Comparison of ENCODE assay signal across 8 cellular contexts in the genomic region with DNA sequence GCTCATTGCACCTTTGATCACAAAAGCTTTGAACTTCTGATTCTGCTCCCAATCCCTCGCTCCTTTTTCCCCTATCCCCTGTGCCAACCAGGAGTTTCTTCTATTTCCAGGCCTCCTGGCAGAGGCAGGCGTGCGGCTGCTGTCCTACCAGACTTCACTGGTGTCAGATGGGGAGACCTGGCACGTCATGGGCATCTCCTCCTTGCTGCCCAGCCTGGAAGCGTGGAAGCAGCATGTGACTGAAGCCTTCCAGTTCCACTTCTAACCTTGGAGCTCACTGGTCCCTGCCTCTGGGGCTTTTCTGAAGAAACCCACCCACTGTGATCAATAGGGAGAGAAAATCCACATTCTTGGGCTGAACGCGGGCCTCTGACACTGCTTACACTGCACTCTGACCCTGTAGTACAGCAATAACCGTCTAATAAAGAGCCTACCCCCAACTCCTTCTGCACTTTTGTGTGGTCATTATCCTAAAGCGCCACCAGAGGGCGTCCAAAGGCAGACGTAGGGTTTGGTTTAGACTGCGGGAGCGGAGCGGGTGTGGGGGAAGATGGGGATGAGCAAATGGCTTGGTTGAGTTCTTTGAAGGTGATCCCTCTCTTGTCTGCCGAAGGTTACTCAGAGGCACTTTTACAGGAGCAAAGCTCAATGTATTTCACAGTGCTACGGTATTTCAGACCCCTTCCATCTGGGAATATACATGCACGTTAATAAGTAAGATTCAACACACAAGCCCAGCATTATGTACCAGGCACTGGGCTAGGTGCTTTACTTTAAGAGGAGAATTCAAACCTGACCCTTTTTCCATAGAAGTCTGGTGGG. TPM values are rescaled to one million over a fixed set of nuclear protein-coding genes. Genes with fewer than 3 reads are reported as not detected.
DNase-seq lines count a peak whose midpoint lies in the region; ATAC-seq and TF ChIP-seq lines count a peak whose summit lies in the region.

No MANE protein-coding gene starts in this region.

- H3K4me3 Mint-ChIP-seq in nephron, result no peak overlapping the region

- no peaks in the 10 kb centered on the region for H3K9me3 ChIP-seq in stomach

- intact Hi-C loops in stomach (cut with DNase I; ENCODE audit: low total_unique reads), result loop anchor here (10.0 kb wide), 1 partner anchor 61 kb away; no protein-coding TSS in a partner anchor

- H3K27me3 ChIP-seq in HL-60 (ENCODE audit: insufficient read depth, poor library complexity, severe bottlenecking), result no peaks in the 10 kb centered on the region
- no peaks in the 10 kb centered on the region for H3K27me3 ChIP-seq in stomach

- H3K4me3 ChIP-seq in HL-60 (replicated peaks; ENCODE audit: insufficient read depth, low read length) (no peak overlapping the region), stomach (no peak overlapping the region)

- TF ChIP-seq EP300 in stomach (IDR thresholded peaks at IDR 0.05), result no peak

- peak in 1 of 4 donors; percentile 6 for TF ChIP-seq POLR2A in stomach (IDR thresholded peaks at IDR 0.05)

- peak; percentile 84 for ATAC-seq in GM18868 (IDR thresholded peaks at IDR 0.05; ENCODE audit: unreplicated experiment)

- peaks cover 0 to 53% (median 21%) of the 10 kb centered on the region in 4 donors for H3K4me1 ChIP-seq in stomach

- H3K36me3 ChIP-seq in stomach, result peaks cover 0 to 50% (median 11%) of the 10 kb centered on the region in 4 donors

- TF ChIP-seq CTCF in HL-60 (IDR thresholded peaks at IDR 0.05; ENCODE audit: insufficient read depth, low read length) (peak; percentile 58), nephron (IDR thresholded peaks at IDR 0.05; ENCODE audit: unreplicated experiment in 3 of 3) (peak; percentile 82 to 90 (median 84)), stomach (IDR thresholded peaks at IDR 0.05) (peak in 5 of 7 experiments; percentile 67 to 79 (median 72))

- peaks cover 28% of the 10 kb centered on the region for H3K36me3 Mint-ChIP-seq in nephron (ENCODE audit: low read depth)

- no peaks in the 10 kb centered on the region for H3K9me3 Mint-ChIP-seq in nephron

- peaks cover 56% of the 10 kb centered on the region for H3K4me1 Mint-ChIP-seq in nephron

- 28 to 38% (median 28%) methylated on average over 16 to 17 of the region's 17 CpGs for WGBS in stomach, 5 donors

- no peak overlapping the region for H3K27ac ChIP-seq in HL-60 (replicated peaks)
- H3K27ac ChIP-seq in stomach, result peak overlapping the region in 2 of 5 donors; percentile 55 to 62

- H3K27ac Mint-ChIP-seq in nephron, result peak overlapping the region; percentile 46 to 74 (median 60)

- H3K27me3 Mint-ChIP-seq in nephron (ENCODE audit: low read depth), result no peaks in the 10 kb centered on the region

- peak; percentile 80 for DNase-seq in AG08396 (ENCODE audit: low spot score)
- DNase-seq in HL-60 (ENCODE audit: low read depth in 1 of 2, low spot score in 1 of 2), result peak; percentile 47 to 63
- peak; percentile 63 for DNase-seq in NOMO-1 treated with DMSO at 0.1 percent for 48 hours (lab: John Stamatoyannopoulos, UW; ENCODE audit: unreplicated experiment)
- peak; percentile 75 for DNase-seq in activated CD8-positive, alpha-beta memory T cell treated with anti-CD3 and anti-CD28 coated beads, Interleukin-2, amount 50 U/mL, for 48 hours
- DNase-seq in fibroblast of gingiva (ENCODE audit: low read depth), result peak; percentile 60
- peak; percentile 73 for DNase-seq in stomach

RNA-seq across cellular contexts. Expression of gene HMGCS2, which starts 24.7 kb away (rescaled TPM):
- total RNA-seq in stomach, result 100 to 1,000 TPM in 2 of 5 donors, 10 to 100 TPM in 3; 10.3 to 203 (median 74.1) TPM
- polyA plus RNA-seq in stomach, result 10 to 100 TPM in 2 of 3 donors, 1 to 10 TPM in 1; 2.5 to 83.4 (median 26.2) TPM

RNA-seq across cellular contexts. Expression of gene PHGDH, which starts 32.3 kb away (rescaled TPM):
- 10 to 100 TPM in 4 of 5 donors, 1 to 10 TPM in 1; 2.3 to 33.0 (median 21.3) TPM for total RNA-seq in stomach
- polyA plus RNA-seq in stomach, result 10 to 100 TPM; 27.8 to 45.8 (median 29.5) TPM
